21 cellular contexts compared by ENCODE assay signal in genomic region chr6:105771313-105771970, GRCh38.
DNase-seq lines count a peak whose midpoint lies in the region; ATAC-seq, FAIRE-seq and TF ChIP-seq lines count a peak whose summit lies in the region.
"Had no signal": no experiment of that assay in that cellular context is flagged by ENCODE, and none has a peak within 500 bp of the region (broad histone marks: within the 10 kb centered on the region; RNA-seq: fewer than 3 reads in every experiment).

No MANE protein-coding gene starts in this region.

- DNase-seq in Calu3 (no peak), HS-5 (ENCODE audit: low read depth) (peak; percentile 45), bronchial epithelial cell (ENCODE audit: low read depth) (peak; percentile 44), mesenchymal stem cell (no peak)
- DNase-seq in activated naive CD4-positive, alpha-beta T cell treated with Interleukin-2 at 50 U/mL for 16 hours: no peak
- DNase-seq: C1 segment of cervical spinal cord, COR-L47, DMS153, H9, KG1, MG63, NCI-H1092, NCI-H2107, NCI-H226, NCI-H526, Right ventricle myocardium superior had no signal

- no peaks in the 10 kb centered on the region for H3K27me3 Mint-ChIP-seq in Calu3 (ENCODE audit: unreplicated experiment)

- no peak overlapping the region for H2BK15ac ChIP-seq in mesenchymal stem cell (ENCODE audit: low read depth, poor library complexity, severe bottlenecking)

- no peak overlapping the region for H4K91ac ChIP-seq in mesenchymal stem cell (ENCODE audit: low read length)

- no peak overlapping the region for H3K4ac ChIP-seq in mesenchymal stem cell (ENCODE audit: low read depth in 1 of 2, low read length in 2 of 2)

- peaks cover 9% of the 10 kb centered on the region for H3K9me3 ChIP-seq in mesenchymal stem cell (ENCODE audit: control insufficient read depth, low read length)

- no peak overlapping the region for H2AFZ ChIP-seq in mesenchymal stem cell (ENCODE audit: low read depth, low read length)

- H3K27ac Mint-ChIP-seq in Calu3 (ENCODE audit: unreplicated experiment): peak overlapping the region; percentile 24
- H3K27ac Mint-ChIP-seq: H9 had no signal

- no peak overlapping the region for H3K4me2 ChIP-seq in mesenchymal stem cell (ENCODE audit: low read length, poor library complexity, severe bottlenecking)

- H3K36me3 ChIP-seq in bronchial epithelial cell (ENCODE audit: control insufficient read depth, insufficient read depth, low read length): no peaks in the 10 kb centered on the region
- no peaks in the 10 kb centered on the region for H3K36me3 ChIP-seq in mesenchymal stem cell (ENCODE audit: control insufficient read depth in 1 of 2, insufficient read depth in 2 of 2, low read depth in 1 of 2, low read length in 2 of 2)
- H3K36me3 ChIP-seq: MG63 had no signal

- H3K4me1 Mint-ChIP-seq in Calu3 (ENCODE audit: low read depth, unreplicated experiment): peaks cover 8% of the 10 kb centered on the region
- H3K4me1 Mint-ChIP-seq: H9 had no signal

- CTCF ChIA-PET in Calu3 (lab: Charles Lee): no interaction called here

- H3K27ac ChIP-seq in mesenchymal stem cell (ENCODE audit: low read length, poor library complexity, severe bottlenecking): no peak overlapping the region
- H3K27ac ChIP-seq: SK-N-MC had no signal

- no peak overlapping the region for H2BK120ac ChIP-seq in mesenchymal stem cell (ENCODE audit: low read depth, low read length)

- H4K8ac ChIP-seq in mesenchymal stem cell (ENCODE audit: low read length): no peak overlapping the region

- H3K4me3 ChIP-seq in bronchial epithelial cell (ENCODE audit: low read depth, low read length): no peak overlapping the region
- no peak overlapping the region for H3K4me3 ChIP-seq in mesenchymal stem cell (ENCODE audit: insufficient read depth in 1 of 2, low read depth in 1 of 2, low read length in 2 of 2)
- H3K4me3 ChIP-seq: MG63, SK-N-MC had no signal

- ATAC-seq in HG03196 (IDR thresholded peaks at IDR 0.05; ENCODE audit: unreplicated experiment): no peak
- ATAC-seq in HG03354 (IDR thresholded peaks at IDR 0.05; ENCODE audit: poor library complexity, severe bottlenecking, unreplicated experiment): no peak
- no peak for ATAC-seq in GM19023 (IDR thresholded peaks at IDR 0.05; ENCODE audit: unreplicated experiment)

- BruUV-seq in Calu3 (replicated peaks; lab: Mats Ljungman, UMichigan): no TSS peak

- intact Hi-C loops in Calu3 (cut with micrococcal nuclease; ENCODE audit: unreplicated experiment): no loop called here

- WGBS in mesenchymal stem cell: 69% methylated on average over 1 of the region's 1 CpG

- H2AK5ac ChIP-seq in mesenchymal stem cell (ENCODE audit: low read length, severe bottlenecking): no peak overlapping the region

- H3K14ac ChIP-seq in mesenchymal stem cell (ENCODE audit: low read length in 2 of 2): no peak overlapping the region

- H2BK5ac ChIP-seq in mesenchymal stem cell (ENCODE audit: low read depth, low read length, poor library complexity, severe bottlenecking): no peak overlapping the region

- no peak overlapping the region for H3K18ac ChIP-seq in mesenchymal stem cell (ENCODE audit: low read depth in 1 of 2, low read length in 2 of 2)

- H2BK12ac ChIP-seq in mesenchymal stem cell (ENCODE audit: low read length in 2 of 2): no peak overlapping the region

- H3K4me3 Mint-ChIP-seq in Calu3 (ENCODE audit: low read depth, unreplicated experiment): no peak overlapping the region
- H3K4me3 Mint-ChIP-seq: H9 had no signal

- H3K79me1 ChIP-seq in mesenchymal stem cell (replicated peaks; ENCODE audit: low read length, poor library complexity, severe bottlenecking): no peaks in the 10 kb centered on the region

- H3K9ac ChIP-seq in mesenchymal stem cell (ENCODE audit: low read length): peak overlapping the region; percentile 7

- no peaks in the 10 kb centered on the region for H3K4me1 ChIP-seq in mesenchymal stem cell (ENCODE audit: control insufficient read depth, insufficient read depth, low read depth, low read length)

- no peaks in the 10 kb centered on the region for H3K36me3 Mint-ChIP-seq in Calu3 (ENCODE audit: insufficient read depth, unreplicated experiment)

- H3K27me3 ChIP-seq in bronchial epithelial cell (ENCODE audit: control insufficient read depth, insufficient read depth, low read length) (no peaks in the 10 kb centered on the region), mesenchymal stem cell (ENCODE audit: control insufficient read depth in 1 of 2, insufficient read depth in 1 of 2, low read length in 2 of 2) (no peaks in the 10 kb centered on the region)
- H3K27me3 ChIP-seq: MG63 had no signal

- no peak for TF ChIP-seq CTCF in Calu3 (IDR thresholded peaks at IDR 0.05; ENCODE audit: unreplicated experiment)
- TF ChIP-seq CTCF in bronchial epithelial cell (IDR thresholded peaks at IDR 0.05; ENCODE audit: insufficient read depth, low read length, severe bottlenecking): no peak

- H3K23ac ChIP-seq in mesenchymal stem cell (ENCODE audit: low read length in 2 of 2): no peak overlapping the region

- peaks cover 4% of the 10 kb centered on the region for H3K9me3 Mint-ChIP-seq in Calu3 (ENCODE audit: low read depth, unreplicated experiment)

- no peak for FAIRE-seq in bronchial epithelial cell (lab: Jason Lieb, UNC)
- FAIRE-seq: RCC 7860 had no signal

Comparison
In these comparisons a context has a peak if more than half of its experiments do, and no peak if none do; other contexts are left out.
1. DNase-seq: peak in HS-5 (single experiment) and bronchial epithelial cell (single experiment); none in Calu3 (single experiment), mesenchymal stem cell (single experiment) and activated naive CD4-positive, alpha-beta T cell treated with Interleukin-2 at 50 U/mL for 16 hours (single experiment).